ENCODE assay signal across 23 cellular contexts in the genomic region with DNA sequence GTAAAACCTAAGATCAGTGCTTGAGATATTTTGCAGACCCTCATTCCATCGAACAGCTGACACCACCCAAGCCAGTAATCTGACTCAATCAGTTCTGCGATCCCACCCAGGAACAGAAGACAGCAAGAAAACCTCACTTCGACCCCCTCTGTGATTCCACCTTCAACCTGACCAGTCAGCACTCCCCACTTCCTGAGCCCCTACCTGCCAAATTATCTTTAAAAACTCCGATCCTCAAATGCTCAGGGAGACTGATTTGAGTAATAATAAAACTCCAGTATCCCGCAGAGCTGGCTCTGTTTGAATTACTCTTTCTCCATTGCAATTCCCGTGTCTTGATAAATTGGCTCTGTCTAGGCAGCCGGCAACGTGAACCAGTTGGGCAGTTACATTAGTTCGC. TPM values are rescaled to one million over a fixed set of nuclear protein-coding genes. Genes with fewer than 3 reads are reported as not detected.
DNase-seq lines count a peak whose midpoint lies in the region; ATAC-seq and TF ChIP-seq lines count a peak whose summit lies in the region.
"Had no signal": no experiment of that assay in that cellular context is flagged by ENCODE, and none has a peak within 500 bp of the region (broad histone marks: within the 10 kb centered on the region; RNA-seq: fewer than 3 reads in every experiment).

No MANE protein-coding gene starts in this region.

- H3K27ac Mint-ChIP-seq in Calu3 (ENCODE audit: unreplicated experiment) (peak overlapping the region; percentile 42), type B pancreatic cell (no peak overlapping the region)
- H3K27ac Mint-ChIP-seq: CD4-positive, alpha-beta T cell had no signal

- H3K4me3 Mint-ChIP-seq in Calu3 (ENCODE audit: low read depth, unreplicated experiment) (no peak overlapping the region), type B pancreatic cell (peak overlapping the region; percentile 22)
- H3K4me3 Mint-ChIP-seq: CD4-positive, alpha-beta T cell had no signal

- H3K4me1 Mint-ChIP-seq in Calu3 (ENCODE audit: low read depth, unreplicated experiment) (peaks cover 51% of the 10 kb centered on the region), type B pancreatic cell (ENCODE audit: unreplicated experiment) (peaks cover 9% of the 10 kb centered on the region)

- intact Hi-C loops in Calu3 (cut with micrococcal nuclease; ENCODE audit: unreplicated experiment): no loop called here
- intact Hi-C loops in posterior vena cava (cut with DNase I): no loop called here

- H3K36me3 ChIP-seq in HUES6 (ENCODE audit: control insufficient read depth, insufficient read depth, low read length) (no peaks in the 10 kb centered on the region), iPS-18a (ENCODE audit: control insufficient read depth, low read depth, low read length) (no peaks in the 10 kb centered on the region)

- H3K9ac ChIP-seq in HUES6 (ENCODE audit: low read length) (no peak overlapping the region), iPS-18a (ENCODE audit: low read length) (no peak overlapping the region)

- no TSS peak for BruUV-seq in Calu3 (replicated peaks; lab: Mats Ljungman, UMichigan)

- H3K27me3 Mint-ChIP-seq in Calu3 (ENCODE audit: unreplicated experiment) (no peaks in the 10 kb centered on the region), type B pancreatic cell (peaks cover 9% of the 10 kb centered on the region)
- H3K27me3 Mint-ChIP-seq: CD4-positive, alpha-beta T cell had no signal

- H3K4me1 ChIP-seq in HUES6 (ENCODE audit: control insufficient read depth, insufficient read depth, low read length) (peaks cover 29% of the 10 kb centered on the region), iPS-18a (ENCODE audit: control insufficient read depth, low read depth, low read length) (peaks cover 24% of the 10 kb centered on the region)

- no peak for TF ChIP-seq CTCF in Calu3 (IDR thresholded peaks at IDR 0.05; ENCODE audit: unreplicated experiment)
- no peak for TF ChIP-seq CTCF in type B pancreatic cell (conservative IDR thresholded peaks at IDR 0.05)

- H3K4me3 ChIP-seq in HUES6 (ENCODE audit: low read depth, low read length): peak overlapping the region; percentile 11; the same call in 1 of the 2 replicates
- peak overlapping the region; percentile 17 for H3K4me3 ChIP-seq in iPS-18a (ENCODE audit: low read length)
- H3K4me3 ChIP-seq: K562, SK-N-MC had no signal

- H3K36me3 Mint-ChIP-seq in Calu3 (ENCODE audit: insufficient read depth, unreplicated experiment) (no peaks in the 10 kb centered on the region), type B pancreatic cell (no peaks in the 10 kb centered on the region)

- no peaks in the 10 kb centered on the region for H3K9me3 Mint-ChIP-seq in Calu3 (ENCODE audit: low read depth, unreplicated experiment)
- H3K9me3 Mint-ChIP-seq in type B pancreatic cell: peaks cover 5% of the 10 kb centered on the region
- H3K9me3 Mint-ChIP-seq: CD4-positive, alpha-beta T cell had no signal

- H3K27me3 ChIP-seq in HUES6 (ENCODE audit: control insufficient read depth, insufficient read depth, low read length) (no peaks in the 10 kb centered on the region), iPS-18a (ENCODE audit: control insufficient read depth, insufficient read depth, low read length) (no peaks in the 10 kb centered on the region)

- ATAC-seq in GM19463 (IDR thresholded peaks at IDR 0.05; ENCODE audit: unreplicated experiment) (no peak), GM21528 (IDR thresholded peaks at IDR 0.05; ENCODE audit: low FRiP score, unreplicated experiment) (no peak)
- ATAC-seq: HCT116, K562 had no signal

- H3K27ac ChIP-seq in HUES6 (ENCODE audit: low read depth, low read length) (no peak overlapping the region), iPS-18a (ENCODE audit: low read length) (no peak overlapping the region)
- H3K27ac ChIP-seq: HL-60, SK-N-MC had no signal

- H3K9me3 ChIP-seq in HUES6 (ENCODE audit: control insufficient read depth, insufficient read depth, low read depth, low read length) (no peaks in the 10 kb centered on the region), iPS-18a (ENCODE audit: control insufficient read depth, low read depth, low read length) (no peaks in the 10 kb centered on the region)

- CTCF ChIA-PET in Calu3 (lab: Charles Lee): interaction anchor here (0.6 kb wide), 1 partner anchor 1009 kb away, joined by 3 read pairs; no protein-coding TSS in a partner anchor

- DNase-seq in Calu3 (no peak), type B pancreatic cell (ENCODE audit: extremely low spot score, unreplicated experiment) (no peak), posterior vena cava (ENCODE audit: low spot score) (no peak)
- DNase-seq: CD4-positive, alpha-beta T cell; GOT3; Kasumi-1; NCI-H1092 treated with DMSO at 0.1 percent for 48 hours; NCI-H1436; NCI-H1930; NCI-H2107; NCI-H524; NCI-H748 treated with DMSO at 0.1 percent for 48 hours; SIG-M5 had no signal

RNA-seq across cellular contexts. Expression of a gene that starts 25.7 kb away (rescaled TPM):
- total RNA-seq in Calu3 (2022): 2.9 and 4.8 TPM in 2 replicates
- 0.10 TPM in 1 of 2 replicates, not detected in the other for total RNA-seq in type B pancreatic cell (ENCODE audit: low replicate concordance)
- total RNA-seq in posterior vena cava: not detected
- total RNA-seq: A172; CD4-positive, alpha-beta T cell; M059J had no signal

RNA-seq across cellular contexts. Expression of a gene that starts 40.0 kb away (rescaled TPM):
- 204 and 253 TPM in 2 replicates for total RNA-seq in Calu3 (2022)
- 9.7 and 11.9 TPM in 2 replicates for total RNA-seq in type B pancreatic cell (ENCODE audit: low replicate concordance)
- total RNA-seq in posterior vena cava: 1 to 10 TPM in 1 of 2 donors, under 1 TPM in 1; 0.46 to 1.1 TPM

Comparison
In these comparisons a context has a peak if more than half of its experiments do, and no peak if none do; other contexts are left out.
1. RNA of a gene that starts 40.0 kb away (total RNA-seq): 204 to 253 TPM in Calu3; 9.7 to 11.9 TPM in type B pancreatic cell and 0.46 to 1.1 TPM in posterior vena cava; every median in the first group is over 10 times any median in the second.